2 cellular contexts compared by ENCODE assay signal in genomic region chr19:17026706-17027427, GRCh38.
TF ChIP-seq lines count a peak whose summit lies in the region.

TSS of gene CPAMD8 (minus strand) at chr19:17026810. CDS start at chr19:17026642, 168 bp downstream.

TF ChIP-seq in HEK293, 187 proteins besides CTCF, POLR2A, EP300 and RAD21:
- TF ChIP-seq MZF1 (tag by site-specific recombination; IDR thresholded peaks at IDR 0.05; ENCODE audit: borderline replicate concordance) (no peak), ZNF398 (tag by site-specific recombination; IDR thresholded peaks at IDR 0.05) (no peak), ZNF837 (tag by site-specific recombination; IDR thresholded peaks at IDR 0.05) (no peak), SP3 (tag by site-specific recombination; IDR thresholded peaks at IDR 0.05) (peak; percentile 28; the same call in 1 of the 2 replicates), ZNF221 (tag by site-specific recombination; IDR thresholded peaks at IDR 0.05; ENCODE audit: borderline replicate concordance) (no peak), BCL11A (tag by site-specific recombination; IDR thresholded peaks at IDR 0.05; ENCODE audit: low read depth) (no peak), ZNF548 (tag by site-specific recombination; IDR thresholded peaks at IDR 0.05) (no peak), SCRT2 (tag by site-specific recombination; IDR thresholded peaks at IDR 0.05) (no peak), KLF1 (tag by site-specific recombination; IDR thresholded peaks at IDR 0.05) (peak; percentile 74), GLI4 (tag by site-specific recombination; IDR thresholded peaks at IDR 0.05) (no peak), ZNF639 (tag by site-specific recombination; IDR thresholded peaks at IDR 0.05) (no peak), ZNF26 (tag by site-specific recombination; IDR thresholded peaks at IDR 0.05) (no peak), ZNF561 (tag by site-specific recombination; IDR thresholded peaks at IDR 0.05; ENCODE audit: borderline replicate concordance) (no peak), SP2 (tag by site-specific recombination; IDR thresholded peaks at IDR 0.05) (0 out of 2 replicates have a peak, but pooled peaks have one; percentile 22), ZNF521 (tag by site-specific recombination; IDR thresholded peaks at IDR 0.05) (no peak)

TF ChIP-seq in GM12878, 131 proteins besides CTCF, POLR2A, EP300 and RAD21:
- TF ChIP-seq TCF7 (IDR thresholded peaks at IDR 0.05; ENCODE audit: borderline replicate concordance): no peak
- peak; percentile 12 for TF ChIP-seq SUZ12 (IDR thresholded peaks at IDR 0.05; ENCODE audit: unreplicated experiment)
